ENCODE assay signal across 8 cellular contexts in the genomic region with DNA sequence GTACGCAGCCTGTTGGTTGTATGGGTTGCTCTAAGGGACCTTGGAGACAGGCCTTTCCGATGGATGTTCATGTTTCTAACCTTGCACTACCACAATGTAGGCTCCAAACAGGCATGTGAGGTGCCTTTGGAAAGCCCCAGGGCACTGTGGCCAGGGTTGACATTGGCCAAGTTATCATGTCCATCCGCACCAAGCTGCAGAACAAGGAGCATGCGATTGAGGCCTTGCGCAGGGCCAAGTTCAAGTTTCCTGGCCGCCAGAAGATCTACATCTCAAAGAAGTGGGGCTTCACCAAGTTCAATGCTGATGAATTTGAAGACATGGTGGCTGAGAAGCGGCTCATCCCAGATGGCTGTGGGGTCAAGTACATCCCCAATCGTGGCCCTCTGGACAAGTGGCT. TPM values are rescaled to one million over a fixed set of nuclear protein-coding genes. Genes with fewer than 3 reads are reported as not detected.
DNase-seq lines count a peak whose midpoint lies in the region; ATAC-seq and TF ChIP-seq lines count a peak whose summit lies in the region.
"Not testable (repeated sequence)": the region's sequence is repeated elsewhere in the genome, so short reads cannot be mapped to it uniquely, and the experiment has no call there.

No MANE protein-coding gene starts in this region.

- H3K79me2 ChIP-seq in DND-41 (ENCODE audit: insufficient read depth, low read length) (peaks cover 36% of the 10 kb centered on the region), fibroblast of lung (ENCODE audit: control insufficient read depth, insufficient read depth, low read length) (peaks cover 29% of the 10 kb centered on the region)

- H3K9me3 ChIP-seq in DND-41 (ENCODE audit: insufficient read depth, low read length, severe bottlenecking): peaks cover 11% of the 10 kb centered on the region
- H3K9me3 ChIP-seq in NT2/D1 (ENCODE audit: insufficient read depth, low read length): peaks cover 19% of the 10 kb centered on the region; the same call in 1 of the 2 replicates
- not testable (repeated sequence) for H3K9me3 ChIP-seq in body of pancreas; fibroblast of lung (ENCODE audit: control insufficient read depth, insufficient read depth, low read depth, low read length); mesenchymal stem cell (ENCODE audit: control insufficient read depth, low read length); sigmoid colon; upper lobe of right lung

- not testable (repeated sequence) for H3K14ac ChIP-seq in mesenchymal stem cell (ENCODE audit: low read length in 2 of 2)

- not testable (repeated sequence) for TF ChIP-seq EP300 in sigmoid colon (IDR thresholded peaks at IDR 0.05)

- H3K9ac ChIP-seq in DND-41 (ENCODE audit: low read depth, low read length) (peak overlapping the region; percentile 46), NT2/D1 (ENCODE audit: insufficient read length, low read depth) (peak overlapping the region; percentile 26), mesenchymal stem cell (ENCODE audit: low read length) (peak overlapping the region; percentile 61)
- H3K9ac ChIP-seq in fibroblast of lung (ENCODE audit: insufficient read depth, low read length): not testable (repeated sequence)

- not testable (repeated sequence) for TF ChIP-seq CTCF in DND-41 (IDR thresholded peaks at IDR 0.05; ENCODE audit: borderline replicate concordance, extremely low read depth, low read length, poor library complexity, severe bottlenecking); body of pancreas (IDR thresholded peaks at IDR 0.05); fibroblast of lung (conservative IDR thresholded peaks at IDR 0.05 in 1 of 2, IDR thresholded peaks at IDR 0.05 in 1 of 2; ENCODE audit: low read depth in 1 of 2, low read length in 2 of 2); sigmoid colon (IDR thresholded peaks at IDR 0.05); upper lobe of right lung (IDR thresholded peaks at IDR 0.05)

- H3K27ac ChIP-seq in DND-41 (ENCODE audit: low read length) (peak overlapping the region; percentile 73), body of pancreas (peak overlapping the region in 3 of 4 donors; percentile 91 to 98 (median 96)), fibroblast of lung (ENCODE audit: insufficient read depth, low read length) (peak overlapping the region; percentile 47), mesenchymal stem cell (ENCODE audit: low read length, poor library complexity, severe bottlenecking) (peak overlapping the region; percentile 65), sigmoid colon (peak overlapping the region; percentile 86 to 94 (median 92)), upper lobe of right lung (peak overlapping the region; percentile 68)

- peaks cover 17% of the 10 kb centered on the region for H3K79me1 ChIP-seq in mesenchymal stem cell (replicated peaks; ENCODE audit: low read length, poor library complexity, severe bottlenecking)

- peaks cover 17% of the 10 kb centered on the region for H3K36me3 ChIP-seq in DND-41 (ENCODE audit: insufficient read depth, low read length)
- H3K36me3 ChIP-seq in NT2/D1 (ENCODE audit: insufficient read depth, insufficient read length, low read length): peaks cover 27% of the 10 kb centered on the region
- not testable (repeated sequence) for H3K36me3 ChIP-seq in body of pancreas (replicated peaks in 1 of 2; ENCODE audit: insufficient read depth in 1 of 2, low read depth in 2 of 2); fibroblast of lung (ENCODE audit: control insufficient read depth, insufficient read depth, low read length); mesenchymal stem cell (ENCODE audit: control insufficient read depth in 1 of 2, insufficient read depth in 2 of 2, low read depth in 1 of 2, low read length in 2 of 2); upper lobe of right lung
- peaks cover 0 to 11% (median 0%) of the 10 kb centered on the region in 4 donors for H3K36me3 ChIP-seq in sigmoid colon

- H3K4me2 ChIP-seq in DND-41 (ENCODE audit: insufficient read depth, low read length): peak overlapping the region; percentile 87
- H3K4me2 ChIP-seq in fibroblast of lung (ENCODE audit: extremely low read depth, insufficient read depth, low read length): peak overlapping the region; percentile 48
- not testable (repeated sequence) for H3K4me2 ChIP-seq in mesenchymal stem cell (ENCODE audit: low read length, poor library complexity, severe bottlenecking)

- not testable (repeated sequence) for H3K23ac ChIP-seq in mesenchymal stem cell (ENCODE audit: low read length in 2 of 2)

- H4K91ac ChIP-seq in mesenchymal stem cell (ENCODE audit: low read length): peak overlapping the region; percentile 43

- H2BK15ac ChIP-seq in mesenchymal stem cell (ENCODE audit: low read depth, poor library complexity, severe bottlenecking): not testable (repeated sequence)

- not testable (repeated sequence) for H2BK5ac ChIP-seq in mesenchymal stem cell (ENCODE audit: low read depth, low read length, poor library complexity, severe bottlenecking)

- peaks cover 15% of the 10 kb centered on the region for H3K36me3 Mint-ChIP-seq in activated CD4-positive, alpha-beta memory T cell treated with anti-CD3 and anti-CD28 coated beads for 36 hours

- H3K27ac Mint-ChIP-seq in activated CD4-positive, alpha-beta memory T cell treated with anti-CD3 and anti-CD28 coated beads for 36 hours: peak overlapping the region; percentile 91

- not testable (repeated sequence) for H3K4me3 Mint-ChIP-seq in activated CD4-positive, alpha-beta memory T cell treated with anti-CD3 and anti-CD28 coated beads for 36 hours

- WGBS in body of pancreas, 2 donors: 60 to 80% methylated on average over 1 to 8 of the region's 8 CpGs
- WGBS in mesenchymal stem cell: 95% methylated on average over 6 of the region's 8 CpGs
- 93% methylated on average over 8 of the region's 8 CpGs for WGBS in sigmoid colon, 2 donors

- H2BK12ac ChIP-seq in mesenchymal stem cell (ENCODE audit: low read length in 2 of 2): peak overlapping the region in 1 of 2 experiments; percentile 81

- H3K27me3 Mint-ChIP-seq in activated CD4-positive, alpha-beta memory T cell treated with anti-CD3 and anti-CD28 coated beads for 36 hours: not testable (repeated sequence)

- H4K20me1 ChIP-seq in DND-41 (ENCODE audit: insufficient read depth, low read length); fibroblast of lung (ENCODE audit: control insufficient read depth, extremely low read depth, insufficient read depth, low read length): not testable (repeated sequence)

- not testable (repeated sequence) for ATAC-seq in DND-41 (ENCODE audit: insufficient read depth, low read depth); body of pancreas; upper lobe of right lung

- H2BK120ac ChIP-seq in mesenchymal stem cell (ENCODE audit: low read depth, low read length): not testable (repeated sequence)

- H3K4me1 ChIP-seq in DND-41 (ENCODE audit: insufficient read depth, low read length): peaks cover 27% of the 10 kb centered on the region
- not testable (repeated sequence) for H3K4me1 ChIP-seq in NT2/D1 (ENCODE audit: insufficient read depth, insufficient read length); fibroblast of lung (ENCODE audit: control insufficient read depth, extremely low read depth, insufficient read depth, low read length); mesenchymal stem cell (ENCODE audit: control insufficient read depth, insufficient read depth, low read depth, low read length)
- peaks cover 17% of the 10 kb centered on the region for H3K4me1 ChIP-seq in body of pancreas
- peaks cover 0 to 27% (median 19%) of the 10 kb centered on the region in 4 donors for H3K4me1 ChIP-seq in sigmoid colon
- peaks cover 20% of the 10 kb centered on the region for H3K4me1 ChIP-seq in upper lobe of right lung

- not testable (repeated sequence) for TF ChIP-seq POLR2A in body of pancreas (IDR thresholded peaks at IDR 0.05); sigmoid colon (IDR thresholded peaks at IDR 0.05)

- H3K18ac ChIP-seq in mesenchymal stem cell (ENCODE audit: low read depth in 1 of 2, low read length in 2 of 2): peak overlapping the region in 1 of 2 experiments; percentile 33

- peak overlapping the region; percentile 83 for H2AFZ ChIP-seq in DND-41 (ENCODE audit: low read depth, low read length)
- peak overlapping the region; percentile 52 for H2AFZ ChIP-seq in fibroblast of lung (ENCODE audit: low read length)
- not testable (repeated sequence) for H2AFZ ChIP-seq in mesenchymal stem cell (ENCODE audit: low read depth, low read length)

- POLR2A ChIA-PET in activated CD4-positive, alpha-beta memory T cell treated with anti-CD3 and anti-CD28 coated beads for 36 hours (lab: Charles Lee): not testable (repeated sequence)

- not testable (repeated sequence) for H3K9me3 Mint-ChIP-seq in activated CD4-positive, alpha-beta memory T cell treated with anti-CD3 and anti-CD28 coated beads for 36 hours

- H4K8ac ChIP-seq in mesenchymal stem cell (ENCODE audit: low read length): peak overlapping the region; percentile 94

- DNase-seq in DND-41; NT2/D1 (ENCODE audit: low read depth, low spot score); activated CD4-positive, alpha-beta memory T cell treated with anti-CD3 and anti-CD28 coated beads for 36 hours; body of pancreas; fibroblast of lung (ENCODE audit: low read depth in 2 of 2); mesenchymal stem cell; sigmoid colon; upper lobe of right lung: not testable (repeated sequence)

- peaks cover 25% of the 10 kb centered on the region for H3K4me1 Mint-ChIP-seq in activated CD4-positive, alpha-beta memory T cell treated with anti-CD3 and anti-CD28 coated beads for 36 hours (ENCODE audit: low read depth)

- intact Hi-C loops in activated CD4-positive, alpha-beta memory T cell treated with anti-CD3 and anti-CD28 coated beads for 36 hours (cut with micrococcal nuclease); body of pancreas (cut with DNase I); sigmoid colon (cut with DNase I); upper lobe of right lung (cut with DNase I): not testable (repeated sequence)

- CTCF ChIA-PET in activated CD4-positive, alpha-beta memory T cell treated with anti-CD3 and anti-CD28 coated beads for 36 hours (lab: Charles Lee): not testable (repeated sequence)

- H3K4ac ChIP-seq in mesenchymal stem cell (ENCODE audit: low read depth in 1 of 2, low read length in 2 of 2): peak overlapping the region; percentile 81 to 84

- H3K4me3 ChIP-seq in DND-41 (ENCODE audit: low read depth in 1 of 2, low read length in 2 of 2) (peak overlapping the region in 1 of 2 experiments; percentile 72; a peak in 2 of 4 replicates), NT2/D1 (ENCODE audit: insufficient read length, low read depth) (peak overlapping the region; percentile 8), fibroblast of lung (replicated peaks in 1 of 4; ENCODE audit: control extremely low read depth in 1 of 4, insufficient read depth in 1 of 4, low read depth in 3 of 4, low read length in 4 of 4) (peak overlapping the region in 2 of 4 experiments; percentile 36 to 38), mesenchymal stem cell (ENCODE audit: insufficient read depth in 1 of 2, low read depth in 1 of 2, low read length in 2 of 2) (peak overlapping the region in 1 of 2 experiments; percentile 70), sigmoid colon (peak overlapping the region in 2 of 4 donors; percentile 21 to 59), upper lobe of right lung (peak overlapping the region; percentile 41)
- not testable (repeated sequence) for H3K4me3 ChIP-seq in body of pancreas

- H2AK5ac ChIP-seq in mesenchymal stem cell (ENCODE audit: low read length, severe bottlenecking): peak overlapping the region; percentile 27

- not testable (repeated sequence) for H3K27me3 ChIP-seq in DND-41 (ENCODE audit: insufficient read depth, low read length, poor library complexity); NT2/D1 (ENCODE audit: insufficient read depth, insufficient read length); body of pancreas; fibroblast of lung (ENCODE audit: control insufficient read depth, insufficient read depth, low read length); mesenchymal stem cell (ENCODE audit: control insufficient read depth in 1 of 2, insufficient read depth in 1 of 2, low read length in 2 of 2); sigmoid colon; upper lobe of right lung

RNA-seq across cellular contexts. Expression of gene FBXL12, which starts 1.2 kb away (rescaled TPM):
- total RNA-seq in activated CD4-positive, alpha-beta memory T cell treated with anti-CD3 and anti-CD28 coated beads for 36 hours: 10 to 100 TPM; 20.7 to 22.0 TPM
- total RNA-seq in body of pancreas (10 to 100 TPM; 16.1 to 25.4 TPM), fibroblast of lung (13.9 and 23.1 TPM in 2 replicates), sigmoid colon (10 to 100 TPM; 18.3 to 31.9 (median 26.6) TPM), upper lobe of right lung (21.5 TPM)
- polyA plus RNA-seq in fibroblast of lung (20.3 and 20.7 TPM in 2 replicates), sigmoid colon (10 to 100 TPM; 14.8 to 22.4 (median 18.6) TPM)
- polyA plus RNA-seq in fibroblast of lung (2012): 22.1 and 23.2 TPM in 2 replicates
- polyA minus RNA-seq in fibroblast of lung (ENCODE audit: low replicate concordance): 16.3 and 17.5 TPM in 2 replicates
- polyA plus RNA-seq in mesenchymal stem cell (2013, experiment 1 of 2): 35.6 TPM
- polyA plus RNA-seq in mesenchymal stem cell (2013, experiment 2 of 2): 34.6 TPM

RNA-seq across cellular contexts. Expression of gene UBL5, which starts 7.7 kb away (rescaled TPM):
- 100 to 1,000 TPM; 334 to 346 TPM for total RNA-seq in activated CD4-positive, alpha-beta memory T cell treated with anti-CD3 and anti-CD28 coated beads for 36 hours
- total RNA-seq in body of pancreas (100 to 1,000 TPM; 113 to 120 TPM), fibroblast of lung (151 and 154 TPM in 2 replicates), sigmoid colon (100 to 1,000 TPM; 518 to 900 (median 674) TPM), upper lobe of right lung (220 TPM)
- polyA plus RNA-seq in fibroblast of lung (1,038 and 1,336 TPM in 2 replicates), sigmoid colon (1,000 to 10,000 TPM in 2 of 3 donors, 100 to 1,000 TPM in 1; 532 to 1,128 (median 1,056) TPM)
- polyA plus RNA-seq in fibroblast of lung (2012): 594 and 704 TPM in 2 replicates
- 55.7 and 76.6 TPM in 2 replicates for polyA minus RNA-seq in fibroblast of lung (ENCODE audit: low replicate concordance)
- 316 TPM for polyA plus RNA-seq in mesenchymal stem cell (2013, experiment 1 of 2)
- 336 TPM for polyA plus RNA-seq in mesenchymal stem cell (2013, experiment 2 of 2)

RNA-seq across cellular contexts. Expression of gene PIN1, which starts 15.1 kb away (rescaled TPM):
- 10 to 100 TPM; 85.4 to 86.1 TPM for total RNA-seq in activated CD4-positive, alpha-beta memory T cell treated with anti-CD3 and anti-CD28 coated beads for 36 hours
- total RNA-seq in body of pancreas (10 to 100 TPM; 22.7 to 27.0 TPM), fibroblast of lung (76.8 and 98.8 TPM in 2 replicates), sigmoid colon (100 to 1,000 TPM in 3 of 4 donors, 10 to 100 TPM in 1; 77.5 to 149 (median 142) TPM), upper lobe of right lung (50.3 TPM)
- polyA plus RNA-seq in fibroblast of lung (33.4 and 54.1 TPM in 2 replicates), sigmoid colon (100 to 1,000 TPM in 2 of 3 donors, 10 to 100 TPM in 1; 87.4 to 122 (median 117) TPM)
- 72.9 and 116 TPM in 2 replicates for polyA plus RNA-seq in fibroblast of lung (2012)
- polyA minus RNA-seq in fibroblast of lung (ENCODE audit: low replicate concordance): 10.7 and 22.7 TPM in 2 replicates
- polyA plus RNA-seq in mesenchymal stem cell (2013, experiment 1 of 2): 62.7 TPM
- polyA plus RNA-seq in mesenchymal stem cell (2013, experiment 2 of 2): 58.8 TPM

RNA-seq across cellular contexts. Expression of gene ZNF846, which starts 51.5 kb away (rescaled TPM):
- 1 to 10 TPM; 3.9 to 4.9 TPM for total RNA-seq in activated CD4-positive, alpha-beta memory T cell treated with anti-CD3 and anti-CD28 coated beads for 36 hours
- total RNA-seq in body of pancreas: 1 to 10 TPM; 4.0 to 4.7 TPM
- total RNA-seq in fibroblast of lung: 11.8 and 20.8 TPM in 2 replicates
- 6.2 and 7.4 TPM in 2 replicates for polyA plus RNA-seq in fibroblast of lung
- polyA plus RNA-seq in fibroblast of lung (2012): 4.8 and 5.6 TPM in 2 replicates
- polyA minus RNA-seq in fibroblast of lung (ENCODE audit: low replicate concordance): 1.7 and 5.7 TPM in 2 replicates
- 9.8 TPM for polyA plus RNA-seq in mesenchymal stem cell (2013, experiment 1 of 2)
- 11.5 TPM for polyA plus RNA-seq in mesenchymal stem cell (2013, experiment 2 of 2)
- 10 to 100 TPM; 15.8 to 48.7 (median 23.7) TPM for total RNA-seq in sigmoid colon
- 1 to 10 TPM; 3.6 to 6.7 (median 4.6) TPM for polyA plus RNA-seq in sigmoid colon
- total RNA-seq in upper lobe of right lung: 10.2 TPM
